ENCODE assay signal across 8 cellular contexts in genomic region chr2:238573065-238573778, GRCh38.
DNase-seq lines count a peak whose midpoint lies in the region; ATAC-seq, FAIRE-seq and TF ChIP-seq lines count a peak whose summit lies in the region.

No MANE protein-coding gene starts in this region.

- intact Hi-C loops in heart left ventricle (cut with DNase I) (no loop called here), kidney (cut with DNase I) (no loop called here)

- H3K4me1 ChIP-seq in heart left ventricle (no peaks in the 10 kb centered on the region), right atrium auricular region (no peaks in the 10 kb centered on the region), kidney (ENCODE audit: control insufficient read depth in 1 of 2, insufficient read depth in 1 of 2, low read depth in 1 of 2, low read length in 2 of 2) (no peaks in the 10 kb centered on the region)

- H3K4me3 ChIP-seq in heart left ventricle (no peak overlapping the region), right atrium auricular region (no peak overlapping the region), WERI-Rb-1 (ENCODE audit: low read depth, low read length) (no peak overlapping the region), kidney (ENCODE audit: low read length in 2 of 2) (no peak overlapping the region)

- H3K27me3 ChIP-seq in heart left ventricle: peaks cover 0 to 7% (median 0%) of the 10 kb centered on the region in 9 donors
- H3K27me3 ChIP-seq in right atrium auricular region: no peaks in the 10 kb centered on the region
- H3K27me3 ChIP-seq in WERI-Rb-1 (ENCODE audit: insufficient read depth, low read depth, severe bottlenecking): peaks cover 95% of the 10 kb centered on the region

- no peak overlapping the region for H3K27ac ChIP-seq in heart left ventricle
- no peak overlapping the region for H3K27ac ChIP-seq in right atrium auricular region
- H3K27ac ChIP-seq in WERI-Rb-1: no peak overlapping the region
- no peak overlapping the region for H3K27ac ChIP-seq in kidney (ENCODE audit: low read depth in 2 of 2, low read length in 2 of 2)

- TF ChIP-seq CTCF in heart left ventricle (IDR thresholded peaks at IDR 0.05): peak; percentile 23 to 57 (median 46)
- TF ChIP-seq CTCF in right atrium auricular region (IDR thresholded peaks at IDR 0.05): peak in 1 of 2 donors; percentile 58
- peak; percentile 97 for TF ChIP-seq CTCF in WERI-Rb-1 (IDR thresholded peaks at IDR 0.05; ENCODE audit: low read depth, low read length)
- peak; percentile 44 for TF ChIP-seq CTCF in kidney (IDR thresholded peaks at IDR 0.05; ENCODE audit: borderline replicate concordance, extremely low read depth, insufficient read depth)

- H3K36me3 ChIP-seq in heart left ventricle (no peaks in the 10 kb centered on the region), right atrium auricular region (no peaks in the 10 kb centered on the region), WERI-Rb-1 (no peaks in the 10 kb centered on the region), kidney (ENCODE audit: control insufficient read depth in 1 of 2, insufficient read depth in 2 of 2, low read length in 2 of 2) (no peaks in the 10 kb centered on the region)

- no peak for TF ChIP-seq POLR2A in heart left ventricle (IDR thresholded peaks at IDR 0.05)

- no peak for DNase-seq in heart left ventricle
- no peak for DNase-seq in right atrium auricular region (ENCODE audit: low spot score)
- peak; percentile 19 for DNase-seq in WERI-Rb-1
- DNase-seq in kidney: peak; percentile 62
- no peak for DNase-seq in NOMO-1 (lab: John Stamatoyannopoulos, UW; ENCODE audit: unreplicated experiment in 2 of 2)
- DNase-seq in T-helper 9 cell: no peak

- WGBS in heart left ventricle, 4 donors: 63 to 87% (median 74%) methylated on average over 4 to 9 of the region's 9 CpGs

- H3K9me3 ChIP-seq in heart left ventricle (peaks cover 0 to 9% (median 0%) of the 10 kb centered on the region in 12 donors), right atrium auricular region (no peaks in the 10 kb centered on the region), WERI-Rb-1 (ENCODE audit: severe bottlenecking) (peaks cover 3% of the 10 kb centered on the region), kidney (ENCODE audit: control insufficient read depth in 1 of 2, low read length in 2 of 2) (no peaks in the 10 kb centered on the region)

- H3K9ac ChIP-seq in kidney (ENCODE audit: low read length in 2 of 2): no peak overlapping the region

- no peak for FAIRE-seq in kidney (lab: Jason Lieb, UNC)

- ATAC-seq in heart left ventricle: no peak
- ATAC-seq in HG03097 (IDR thresholded peaks at IDR 0.05; ENCODE audit: low FRiP score, unreplicated experiment): no peak
- no peak for ATAC-seq in GM21367 (IDR thresholded peaks at IDR 0.05; ENCODE audit: unreplicated experiment)

Comparison
In these comparisons a context has a peak if more than half of its experiments do, and no peak if none do; other contexts are left out.
1. DNase-seq: peak in WERI-Rb-1 (single experiment) and kidney (single experiment); none in heart left ventricle (0 of 5), right atrium auricular region (single experiment), NOMO-1 (0 of 2) and T-helper 9 cell (single experiment).